Comparison of ENCODE assay signal across 8 cellular contexts in genomic region chr10:76303682-76304316, GRCh38.
A peak's percentile ranks its signal among the peaks of the same experiment; 100 is the strongest.
DNase-seq lines count a peak whose midpoint lies in the region; ATAC-seq and TF ChIP-seq lines count a peak whose summit lies in the region.

No MANE protein-coding gene starts in this region.

- peaks cover 4% of the 10 kb centered on the region for H3K36me3 Mint-ChIP-seq in osteocyte (ENCODE audit: unreplicated experiment)
- H3K36me3 Mint-ChIP-seq in natural killer cell treated with Interleukin-12 subunit alpha and Interleukin-12 subunit beta and Interleukin-15 and Interleukin-18, amount 100 ng/mL, for 72 hours, result no peaks in the 10 kb centered on the region

- no peak overlapping the region for H3K4me3 Mint-ChIP-seq in osteocyte (ENCODE audit: unreplicated experiment)
- no peak overlapping the region for H3K4me3 Mint-ChIP-seq in natural killer cell treated with Interleukin-12 subunit alpha and Interleukin-12 subunit beta and Interleukin-15 and Interleukin-18, amount 100 ng/mL, for 72 hours

- peak; percentile 72 for TF ChIP-seq CTCF in osteocyte (IDR thresholded peaks at IDR 0.05)

- peaks cover 41% of the 10 kb centered on the region for H3K4me1 Mint-ChIP-seq in osteocyte (ENCODE audit: unreplicated experiment)
- no peaks in the 10 kb centered on the region for H3K4me1 Mint-ChIP-seq in natural killer cell treated with Interleukin-12 subunit alpha and Interleukin-12 subunit beta and Interleukin-15 and Interleukin-18, amount 100 ng/mL, for 72 hours (ENCODE audit: low read depth in 2 of 2)

- DNase-seq in ELF-1 (ENCODE audit: low read depth, low spot score) (peak; percentile 88), NCI-H2107 (lab: John Stamatoyannopoulos, UW) (peak; percentile 57), germinal center (ENCODE audit: low spot score) (peak; percentile 10), osteocyte (ENCODE audit: extremely low spot score, unreplicated experiment) (no peak)
- DNase-seq in activated CD4-positive, alpha-beta T cell treated with anti-CD3 and anti-CD28 coated beads for 48 hours, result peak; percentile 36
- DNase-seq in natural killer cell treated with Interleukin-12 subunit alpha and Interleukin-12 subunit beta and Interleukin-15 and Interleukin-18, amount 100 ng/mL, for 72 hours (ENCODE audit: low spot score), result no peak

- H3K27me3 Mint-ChIP-seq in osteocyte (ENCODE audit: unreplicated experiment), result no peaks in the 10 kb centered on the region
- peaks cover 0 to 13% of the 10 kb centered on the region in 2 donors for H3K27me3 Mint-ChIP-seq in natural killer cell treated with Interleukin-12 subunit alpha and Interleukin-12 subunit beta and Interleukin-15 and Interleukin-18, amount 100 ng/mL, for 72 hours

- peak overlapping the region; percentile 20 for H3K27ac Mint-ChIP-seq in osteocyte (ENCODE audit: unreplicated experiment)
- H3K27ac Mint-ChIP-seq in natural killer cell treated with Interleukin-12 subunit alpha and Interleukin-12 subunit beta and Interleukin-15 and Interleukin-18, amount 100 ng/mL, for 72 hours, result no peak overlapping the region

- ATAC-seq in HG02588 (IDR thresholded peaks at IDR 0.05; ENCODE audit: unreplicated experiment) (peak; percentile 62), HG03460 (IDR thresholded peaks at IDR 0.05; ENCODE audit: unreplicated experiment) (no peak)
- ATAC-seq in natural killer cell treated with Interleukin-12 subunit alpha and Interleukin-12 subunit beta and Interleukin-15 and Interleukin-18, amount 100 ng/mL, for 72 hours, result no peak

- peaks cover 7% of the 10 kb centered on the region for H3K9me3 Mint-ChIP-seq in osteocyte (ENCODE audit: unreplicated experiment)
- H3K9me3 Mint-ChIP-seq in natural killer cell treated with Interleukin-12 subunit alpha and Interleukin-12 subunit beta and Interleukin-15 and Interleukin-18, amount 100 ng/mL, for 72 hours, result no peaks in the 10 kb centered on the region

Comparison
In these comparisons a context has a peak if more than half of its experiments do, and no peak if none do; other contexts are left out.
1. DNase-seq: peak in ELF-1 (single experiment), NCI-H2107 (single experiment), activated CD4-positive, alpha-beta T cell treated with anti-CD3 and anti-CD28 coated beads for 48 hours (single experiment) and germinal center (single experiment); none in osteocyte (single experiment) and natural killer cell treated with Interleukin-12 subunit alpha and Interleukin-12 subunit beta and Interleukin-15 and Interleukin-18, amount 100 ng/mL, for 72 hours (single experiment).